Comparison of ENCODE assay signal across 13 cellular contexts in the genomic region with DNA sequence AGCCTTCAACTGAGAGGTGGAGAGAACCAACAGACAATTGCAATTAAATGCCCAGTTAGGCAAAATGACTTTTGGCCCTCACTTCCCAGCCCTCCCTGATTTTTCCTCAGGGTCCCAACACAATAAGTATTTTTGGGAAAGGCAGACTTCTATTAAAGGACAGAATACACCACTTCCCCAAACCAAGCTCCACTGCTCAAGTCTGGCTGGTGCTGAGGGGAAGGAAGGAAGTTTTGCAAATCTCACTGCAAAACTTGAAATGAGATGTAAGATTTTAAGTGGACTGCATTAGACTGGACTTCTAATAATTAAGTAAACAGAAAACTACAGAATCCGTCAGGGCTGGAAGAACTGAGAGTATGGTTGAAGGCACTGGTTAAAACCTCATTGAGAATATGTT. TPM values are rescaled to one million over a fixed set of nuclear protein-coding genes. Genes with fewer than 3 reads are reported as not detected.
DNase-seq lines count a peak whose midpoint lies in the region; ATAC-seq and TF ChIP-seq lines count a peak whose summit lies in the region.
"Had no signal": no experiment of that assay in that cellular context is flagged by ENCODE, and none has a peak within 500 bp of the region (broad histone marks: within the 10 kb centered on the region; RNA-seq: fewer than 3 reads in every experiment).

No MANE protein-coding gene starts in this region.

- no peaks in the 10 kb centered on the region for H3K27me3 ChIP-seq in BLaER1
- peaks cover 1% of the 10 kb centered on the region; the same call in 1 of the 2 replicates for H3K27me3 ChIP-seq in HCT116 (ENCODE audit: insufficient read depth, low read length)

- DNase-seq in HCT116 (ENCODE audit: low read depth, low spot score) (no peak), natural killer cell (no peak), kidney tubule cell (ENCODE audit: low spot score) (no peak)
- no peak for DNase-seq in activated T-helper 2 cell treated with anti-CD3 and anti-CD28 coated beads, Interferon-gamma antibody, Interleukin-2, Interleukin-4, amounts not matched to agents 10 μg/mL and 5 μg/mL and 100 μg/mL, durations not matched to agents 14 hours and 24 hours and 36 hours (ENCODE audit: low spot score)
- DNase-seq in activated CD8-positive, alpha-beta memory T cell treated with anti-CD3 and anti-CD28 coated beads for 24 hours = no peak
- DNase-seq in activated effector memory CD4-positive, alpha-beta T cell treated with Interleukin-2 at 50 U/mL for 16 hours = no peak
- DNase-seq: activated CD4-positive, alpha-beta T cell treated with anti-CD3 and anti-CD28 coated beads for 48 hours; DMS79; H9; NCI-H1436 had no signal

- H3K9me2 ChIP-seq in HCT116 (ENCODE audit: insufficient read depth) = no peaks in the 10 kb centered on the region

- no peaks in the 10 kb centered on the region for H3K9me3 Mint-ChIP-seq in activated T-helper 2 cell treated with anti-CD3 and anti-CD28 coated beads, Interferon-gamma antibody, Interleukin-2, Interleukin-4, amounts not matched to agents 10 μg/mL and 5 μg/mL and 100 μg/mL, durations not matched to agents 14 hours and 24 hours and 36 hours
- no peaks in the 10 kb centered on the region for H3K9me3 Mint-ChIP-seq in natural killer cell

- no peaks in the 10 kb centered on the region; the same call in 1 of the 2 replicates for H3K9me3 ChIP-seq in BLaER1
- H3K9me3 ChIP-seq in HCT116 (ENCODE audit: control insufficient read depth in 1 of 2, insufficient read depth in 1 of 2, low read depth in 1 of 2, low read length in 2 of 2) = no peaks in the 10 kb centered on the region

- intact Hi-C loops in HCT116 (cut with micrococcal nuclease) (no loop called here), natural killer cell (cut with micrococcal nuclease) (no loop called here)
- intact Hi-C loops in activated T-helper 2 cell treated with anti-CD3 and anti-CD28 coated beads, Interferon-gamma antibody, Interleukin-2, Interleukin-4, amounts not matched to agents 10 μg/mL and 5 μg/mL and 100 μg/mL, durations not matched to agents 14 hours and 24 hours and 36 hours (cut with micrococcal nuclease) = no loop called here

- H3K27ac ChIP-seq in BLaER1 = no peak overlapping the region
- no peak overlapping the region for H3K27ac ChIP-seq in HCT116 (ENCODE audit: low read depth, low read length)

- no peak for TF ChIP-seq RAD21 in HCT116 (IDR thresholded peaks at IDR 0.05; ENCODE audit: low read depth)

- peak overlapping the region; percentile 87 for H3K4me3 Mint-ChIP-seq in activated T-helper 2 cell treated with anti-CD3 and anti-CD28 coated beads, Interferon-gamma antibody, Interleukin-2, Interleukin-4, amounts not matched to agents 10 μg/mL and 5 μg/mL and 100 μg/mL, durations not matched to agents 14 hours and 24 hours and 36 hours (ENCODE audit: low read depth)
- peak overlapping the region; percentile 99 for H3K4me3 Mint-ChIP-seq in natural killer cell

- TF ChIP-seq POLR2A in HCT116 (IDR thresholded peaks at IDR 0.05; ENCODE audit: borderline replicate concordance, extremely low read depth, insufficient read depth, insufficient read length) = no peak

- POLR2A ChIA-PET in HCT116 (lab: Charles Lee) = no interaction called here

- RAD21 ChIA-PET in HCT116 (lab: Charles Lee; ENCODE audit: low non-redundant PET in 1 of 2, low total read pairs in 2 of 2, uncharacterized antibody in 2 of 2, unreplicated experiment in 2 of 2) = no interaction called here

- H3K36me3 ChIP-seq in BLaER1 (no peaks in the 10 kb centered on the region), HCT116 (ENCODE audit: control insufficient read depth in 1 of 2, insufficient read depth in 2 of 2, low read length in 2 of 2) (no peaks in the 10 kb centered on the region)

- H3K79me2 ChIP-seq in HCT116 (ENCODE audit: insufficient read depth, low read length) = no peaks in the 10 kb centered on the region

- H2AFZ ChIP-seq in HCT116 (ENCODE audit: low read depth, low read length, poor library complexity, severe bottlenecking) = no peak overlapping the region

- CTCF ChIA-PET in HCT116 (lab: Charles Lee) = no interaction called here

- H3K4me3 ChIP-seq in BLaER1 (no peak overlapping the region), HCT116 (replicated peaks in 1 of 2; ENCODE audit: low read depth in 1 of 2, low read length in 2 of 2) (no peak overlapping the region)
- H3K4me3 ChIP-seq: lung had no signal

- peaks cover 2% of the 10 kb centered on the region for H3K36me3 Mint-ChIP-seq in activated T-helper 2 cell treated with anti-CD3 and anti-CD28 coated beads, Interferon-gamma antibody, Interleukin-2, Interleukin-4, amounts not matched to agents 10 μg/mL and 5 μg/mL and 100 μg/mL, durations not matched to agents 14 hours and 24 hours and 36 hours (ENCODE audit: low read depth)
- no peaks in the 10 kb centered on the region for H3K36me3 Mint-ChIP-seq in natural killer cell

- no peak for TF ChIP-seq CTCF in HCT116 (IDR thresholded peaks at IDR 0.05 in 2 of 3, conservative IDR thresholded peaks at IDR 0.05 in 1 of 3; ENCODE audit: borderline replicate concordance in 1 of 3, insufficient read depth in 1 of 3, low read depth in 2 of 3, low read length in 2 of 3)
- no peak for TF ChIP-seq CTCF in natural killer cell (IDR thresholded peaks at IDR 0.05)

- BruUV-seq in HCT116 (replicated peaks; lab: Mats Ljungman, UMichigan) = no TSS peak

- H3K4me1 ChIP-seq in BLaER1 (peaks cover 21% of the 10 kb centered on the region; the same call in 1 of the 2 replicates), HCT116 (ENCODE audit: control insufficient read depth in 1 of 2, insufficient read depth in 2 of 2, low read length in 2 of 2) (peaks cover 3 to 17% of the 10 kb centered on the region in 2 experiments; a peak in 3 of 4 replicates)

- H3K9ac ChIP-seq in BLaER1 (no peak overlapping the region), HCT116 (ENCODE audit: low read length) (no peak overlapping the region)

- no peak for ATAC-seq in HCT116
- ATAC-seq in natural killer cell = peak in 1 of 3 donors; percentile 38
- ATAC-seq in HG02885 (IDR thresholded peaks at IDR 0.05; ENCODE audit: poor library complexity, unreplicated experiment) = no peak

- H3K4me1 Mint-ChIP-seq in activated T-helper 2 cell treated with anti-CD3 and anti-CD28 coated beads, Interferon-gamma antibody, Interleukin-2, Interleukin-4, amounts not matched to agents 10 μg/mL and 5 μg/mL and 100 μg/mL, durations not matched to agents 14 hours and 24 hours and 36 hours (ENCODE audit: low read depth) = peaks cover 22% of the 10 kb centered on the region
- peaks cover 30 to 35% of the 10 kb centered on the region in 2 donors for H3K4me1 Mint-ChIP-seq in natural killer cell

- peak overlapping the region; percentile 33 for H3K4me2 ChIP-seq in BLaER1
- peak overlapping the region; percentile 79; the same call in 1 of the 2 replicates for H3K4me2 ChIP-seq in HCT116 (ENCODE audit: low read length)

- no peak overlapping the region for H3K27ac Mint-ChIP-seq in activated T-helper 2 cell treated with anti-CD3 and anti-CD28 coated beads, Interferon-gamma antibody, Interleukin-2, Interleukin-4, amounts not matched to agents 10 μg/mL and 5 μg/mL and 100 μg/mL, durations not matched to agents 14 hours and 24 hours and 36 hours
- H3K27ac Mint-ChIP-seq in natural killer cell = peak overlapping the region; percentile 89 to 93
- H3K27ac Mint-ChIP-seq: H9 had no signal

- H4K20me1 ChIP-seq in BLaER1 (no peaks in the 10 kb centered on the region), HCT116 (ENCODE audit: insufficient read depth) (no peaks in the 10 kb centered on the region)

- no peaks in the 10 kb centered on the region for H3K27me3 Mint-ChIP-seq in activated T-helper 2 cell treated with anti-CD3 and anti-CD28 coated beads, Interferon-gamma antibody, Interleukin-2, Interleukin-4, amounts not matched to agents 10 μg/mL and 5 μg/mL and 100 μg/mL, durations not matched to agents 14 hours and 24 hours and 36 hours (ENCODE audit: low read depth)
- H3K27me3 Mint-ChIP-seq in natural killer cell (ENCODE audit: low read depth in 2 of 2) = peaks cover 5 to 11% of the 10 kb centered on the region in 2 donors

TF ChIP-seq in HCT116, 20 proteins besides CTCF, POLR2A, EP300 and RAD21:
- TF ChIP-seq YY1 (IDR thresholded peaks at IDR 0.05; ENCODE audit: extremely low read depth, insufficient replicate concordance, low read depth, low read length) = no peak
- TF ChIP-seq, protein P1, sequence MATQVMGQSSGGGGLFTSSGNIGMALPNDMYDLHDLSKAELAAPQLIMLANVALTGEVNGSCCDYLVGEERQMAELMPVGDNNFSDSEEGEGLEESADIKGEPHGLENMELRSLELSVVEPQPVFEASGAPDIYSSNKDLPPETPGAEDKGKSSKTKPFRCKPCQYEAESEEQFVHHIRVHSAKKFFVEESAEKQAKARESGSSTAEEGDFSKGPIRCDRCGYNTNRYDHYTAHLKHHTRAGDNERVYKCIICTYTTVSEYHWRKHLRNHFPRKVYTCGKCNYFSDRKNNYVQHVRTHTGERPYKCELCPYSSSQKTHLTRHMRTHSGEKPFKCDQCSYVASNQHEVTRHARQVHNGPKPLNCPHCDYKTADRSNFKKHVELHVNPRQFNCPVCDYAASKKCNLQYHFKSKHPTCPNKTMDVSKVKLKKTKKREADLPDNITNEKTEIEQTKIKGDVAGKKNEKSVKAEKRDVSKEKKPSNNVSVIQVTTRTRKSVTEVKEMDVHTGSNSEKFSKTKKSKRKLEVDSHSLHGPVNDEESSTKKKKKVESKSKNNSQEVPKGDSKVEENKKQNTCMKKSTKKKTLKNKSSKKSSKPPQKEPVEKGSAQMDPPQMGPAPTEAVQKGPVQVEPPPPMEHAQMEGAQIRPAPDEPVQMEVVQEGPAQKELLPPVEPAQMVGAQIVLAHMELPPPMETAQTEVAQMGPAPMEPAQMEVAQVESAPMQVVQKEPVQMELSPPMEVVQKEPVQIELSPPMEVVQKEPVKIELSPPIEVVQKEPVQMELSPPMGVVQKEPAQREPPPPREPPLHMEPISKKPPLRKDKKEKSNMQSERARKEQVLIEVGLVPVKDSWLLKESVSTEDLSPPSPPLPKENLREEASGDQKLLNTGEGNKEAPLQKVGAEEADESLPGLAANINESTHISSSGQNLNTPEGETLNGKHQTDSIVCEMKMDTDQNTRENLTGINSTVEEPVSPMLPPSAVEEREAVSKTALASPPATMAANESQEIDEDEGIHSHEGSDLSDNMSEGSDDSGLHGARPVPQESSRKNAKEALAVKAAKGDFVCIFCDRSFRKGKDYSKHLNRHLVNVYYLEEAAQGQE (IDR thresholded peaks at IDR 0.05; ENCODE audit: low read depth) = no peak
- TF ChIP-seq, protein P2, sequence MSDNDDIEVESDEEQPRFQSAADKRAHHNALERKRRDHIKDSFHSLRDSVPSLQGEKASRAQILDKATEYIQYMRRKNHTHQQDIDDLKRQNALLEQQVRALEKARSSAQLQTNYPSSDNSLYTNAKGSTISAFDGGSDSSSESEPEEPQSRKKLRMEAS (IDR thresholded peaks at IDR 0.05) = no peak

RNA-seq across cellular contexts. Expression of a gene that starts 32.2 kb away (rescaled TPM):
- total RNA-seq in HCT116 (2021; ENCODE audit: unreplicated experiment) (not detected), natural killer cell (1 to 10 TPM in 1 of 3 donors, under 1 TPM in 2; 0.48 to 1.5 (median 0.52) TPM)
- polyA plus RNA-seq in HCT116 (2012) = 0.03 TPM in 1 of 2 replicates, not detected in the other
- total RNA-seq in activated T-helper 2 cell treated with anti-CD3 and anti-CD28 coated beads, Interferon-gamma antibody, Interleukin-2, Interleukin-4, amounts not matched to agents 10 μg/mL and 5 μg/mL and 100 μg/mL, durations not matched to agents 14 hours and 24 hours and 36 hours = not detected in 2 replicates
